Comparison of ENCODE assay signal across 17 cellular contexts in the genomic region with DNA sequence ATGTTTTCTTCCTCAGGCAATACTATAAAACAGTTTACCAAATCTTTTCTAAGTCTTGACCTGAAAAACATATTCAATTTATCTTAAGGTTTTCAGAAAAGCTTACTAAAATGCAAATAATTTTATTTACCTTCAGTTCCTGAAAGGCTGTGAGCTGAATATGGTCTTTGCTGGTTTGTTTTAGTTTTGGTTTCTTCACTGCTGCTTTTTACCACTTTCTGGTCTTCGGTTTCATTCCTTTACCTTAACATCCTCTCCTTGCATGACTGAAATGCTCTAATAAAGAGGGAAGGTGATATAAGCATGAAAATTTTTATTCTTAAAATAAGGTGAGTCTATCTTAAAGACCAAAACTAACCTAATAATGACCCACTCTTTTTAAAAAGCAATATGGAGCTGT.
A peak's percentile ranks its signal among the peaks of the same experiment; 100 is the strongest.
DNase-seq lines count a peak whose midpoint lies in the region; ATAC-seq and TF ChIP-seq lines count a peak whose summit lies in the region.
"Had no signal": no experiment of that assay in that cellular context is flagged by ENCODE, and none has a peak within 500 bp of the region (broad histone marks: within the 10 kb centered on the region; RNA-seq: fewer than 3 reads in every experiment).

No MANE protein-coding gene starts in this region.

- intact Hi-C loops in psoas muscle (cut with DNase I) (no loop called here), spleen (cut with DNase I; ENCODE audit: low total_unique reads) (no loop called here)

- no peak overlapping the region for H3K4me3 ChIP-seq in psoas muscle
- H3K4me3 ChIP-seq in HAP-1, result no peak overlapping the region
- no peak overlapping the region for H3K4me3 ChIP-seq in spleen
- H3K4me3 ChIP-seq: GM23338 had no signal

- DNase-seq in T-helper 9 cell (no peak), psoas muscle (no peak), HAP-1 (ENCODE audit: low spot score in 2 of 2) (no peak), spleen (no peak)
- DNase-seq: BE2C; CD4-positive, alpha-beta memory T cell; DMS79 treated with DMSO at 0.1 percent for 48 hours; MV-4-11; NCI-H1417 treated with DMSO at 0.1 percent for 48 hours; NCI-H2081; NCI-H524 treated with DMSO at 0.1 percent for 48 hours; OCI-M1; T-helper 1 cell had no signal

- H3K4me1 ChIP-seq in psoas muscle (no peaks in the 10 kb centered on the region), HAP-1 (no peaks in the 10 kb centered on the region), spleen (no peaks in the 10 kb centered on the region)
- H3K4me1 ChIP-seq: BE2C had no signal

- no peaks in the 10 kb centered on the region for H3K36me3 ChIP-seq in psoas muscle (ENCODE audit: insufficient read depth in 1 of 2, low read depth in 1 of 2)
- H3K36me3 ChIP-seq in HAP-1 (replicated peaks), result no peaks in the 10 kb centered on the region
- H3K36me3 ChIP-seq in spleen, result no peaks in the 10 kb centered on the region
- H3K36me3 ChIP-seq: BE2C had no signal

- H3K27me3 ChIP-seq in psoas muscle (ENCODE audit: insufficient read depth in 3 of 3, low read length in 2 of 3) (peaks cover 0 to 11% (median 0%) of the 10 kb centered on the region in 3 donors), HAP-1 (ENCODE audit: low read depth) (no peaks in the 10 kb centered on the region), spleen (replicated peaks in 1 of 7) (no peaks in the 10 kb centered on the region)
- H3K27me3 ChIP-seq: BE2C had no signal

- TF ChIP-seq CTCF in psoas muscle (IDR thresholded peaks at IDR 0.05) (no peak), spleen (IDR thresholded peaks at IDR 0.05 in 8 of 11, conservative IDR thresholded peaks at IDR 0.05 in 3 of 11) (no peak)

- ATAC-seq in GM18868 (IDR thresholded peaks at IDR 0.05; ENCODE audit: unreplicated experiment), result peak; percentile 70
- peak; percentile 85 for ATAC-seq in GM21390 (IDR thresholded peaks at IDR 0.05; ENCODE audit: unreplicated experiment)
- ATAC-seq in HG03095 (IDR thresholded peaks at IDR 0.05; ENCODE audit: unreplicated experiment), result peak; percentile 87
- ATAC-seq in psoas muscle, result no peak
- ATAC-seq: GM23338 had no signal

- in situ Hi-C loops in HAP-1 (cut with MboI; ENCODE audit: low sequenced_read_pairs), result no loop called here

- 95 to 97% (median 95%) methylated on average over 1 of the region's 1 CpG for WGBS in psoas muscle, 3 donors
- 81 to 97% (median 92%) methylated on average over 1 of the region's 1 CpG for WGBS in spleen, 5 donors

- no peaks in the 10 kb centered on the region for H3K9me3 ChIP-seq in psoas muscle
- no peaks in the 10 kb centered on the region for H3K9me3 ChIP-seq in HAP-1
- no peaks in the 10 kb centered on the region for H3K9me3 ChIP-seq in spleen
- H3K9me3 ChIP-seq: BE2C had no signal

- H3K27ac ChIP-seq in psoas muscle, result no peak overlapping the region
- no peak overlapping the region for H3K27ac ChIP-seq in spleen

- TF ChIP-seq POLR2A in spleen (IDR thresholded peaks at IDR 0.05), result no peak

Comparison
In these comparisons a context has a peak if more than half of its experiments do, and no peak if none do; other contexts are left out.
1. ATAC-seq: peak in GM18868 (single experiment), GM21390 (single experiment) and HG03095 (single experiment); none in psoas muscle (0 of 4).